Comparison of ENCODE assay signal across 9 cellular contexts in the genomic region with DNA sequence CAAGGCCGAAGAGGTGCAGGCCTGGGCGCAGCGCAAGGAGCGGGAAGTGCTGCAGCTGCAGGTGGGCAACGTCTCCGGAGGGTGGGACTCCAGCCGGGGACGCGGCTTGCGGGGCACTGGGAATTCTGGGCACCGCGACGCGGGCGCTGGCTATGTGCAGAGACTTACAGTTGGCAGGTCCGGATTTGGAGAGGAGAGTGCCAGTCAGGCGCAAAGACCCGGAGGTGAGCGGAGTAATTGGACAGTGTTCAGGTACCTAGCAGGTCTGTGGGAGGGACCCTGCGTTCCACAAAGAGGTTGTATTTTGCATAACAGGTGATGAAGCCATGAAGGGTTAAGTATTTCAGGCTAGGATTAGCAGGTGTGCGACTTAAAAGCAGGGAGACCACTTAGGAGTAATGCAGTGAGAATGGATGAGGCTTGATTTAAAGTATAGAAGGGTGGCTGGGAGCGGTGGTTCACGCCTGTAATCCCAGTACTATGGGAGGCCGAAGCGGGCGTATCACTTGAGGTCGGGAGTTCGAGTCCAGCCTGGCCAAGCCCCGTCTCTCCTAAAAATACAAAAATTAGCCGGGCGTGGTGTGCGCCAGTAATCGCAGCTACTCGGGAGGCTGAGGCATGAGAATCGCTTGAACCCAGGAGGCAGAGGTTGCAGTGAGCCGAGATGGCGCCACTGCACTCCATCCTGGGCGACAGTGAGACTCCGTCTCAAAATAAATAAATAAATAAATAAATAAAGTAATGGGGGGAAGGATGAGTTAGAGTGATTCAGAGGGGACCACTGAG. TPM values are rescaled to one million over a fixed set of nuclear protein-coding genes. Genes with fewer than 3 reads are reported as not detected.
DNase-seq lines count a peak whose midpoint lies in the region; ATAC-seq, FAIRE-seq and TF ChIP-seq lines count a peak whose summit lies in the region.
"Had no signal": no experiment of that assay in that cellular context is flagged by ENCODE, and none has a peak within 500 bp of the region (broad histone marks: within the 10 kb centered on the region; RNA-seq: fewer than 3 reads in every experiment).

No MANE protein-coding gene starts in this region.

- H3K36me3 ChIP-seq in RWPE2 (ENCODE audit: low read depth) = peaks cover 31% of the 10 kb centered on the region

- H3K36me3 Mint-ChIP-seq in endothelial cell (ENCODE audit: low read depth, unreplicated experiment) = peaks cover 16% of the 10 kb centered on the region
- H3K36me3 Mint-ChIP-seq in nephron (ENCODE audit: low read depth) = peaks cover 28% of the 10 kb centered on the region

- DNase-seq in D341Med (ENCODE audit: low spot score) (peak; percentile 67), HTR-8/SVneo (ENCODE audit: insufficient read length, low spot score) (no peak), RWPE2 (ENCODE audit: low spot score) (no peak), endothelial cell (ENCODE audit: low spot score) (no peak), RCC 7860 (ENCODE audit: low spot score) (no peak), inferior parietal cortex (ENCODE audit: extremely low spot score) (no peak)

- H3K4me1 ChIP-seq in RWPE2 (ENCODE audit: insufficient read depth, poor library complexity, severe bottlenecking) = no peaks in the 10 kb centered on the region

- H3K9me3 Mint-ChIP-seq in endothelial cell (ENCODE audit: unreplicated experiment) = no peaks in the 10 kb centered on the region
- no peaks in the 10 kb centered on the region for H3K9me3 Mint-ChIP-seq in nephron

- peak overlapping the region; percentile 94 for H3K4me3 Mint-ChIP-seq in endothelial cell (ENCODE audit: unreplicated experiment)
- H3K4me3 Mint-ChIP-seq in nephron = peak overlapping the region; percentile 82 to 92 (median 92)

- H3K9me3 ChIP-seq in RWPE2 (ENCODE audit: severe bottlenecking) = no peaks in the 10 kb centered on the region

- FAIRE-seq in HTR-8/SVneo (lab: Jason Lieb, UNC) (peak; percentile 72), RCC 7860 (lab: Jason Lieb, UNC) (no peak)

- TF ChIP-seq CTCF in RWPE2 (IDR thresholded peaks at IDR 0.05; ENCODE audit: poor library complexity, severe bottlenecking) (no peak), endothelial cell (IDR thresholded peaks at IDR 0.05; ENCODE audit: unreplicated experiment) (no peak), nephron (IDR thresholded peaks at IDR 0.05; ENCODE audit: unreplicated experiment in 3 of 3) (no peak)

- H3K27me3 ChIP-seq in RWPE2 (ENCODE audit: insufficient read depth, poor library complexity, severe bottlenecking) = no peaks in the 10 kb centered on the region

- peak; percentile 39 for ATAC-seq in RWPE2 (ENCODE audit: low read depth)
- ATAC-seq in GM19035 (IDR thresholded peaks at IDR 0.05; ENCODE audit: unreplicated experiment) = no peak

- peak overlapping the region; percentile 36 for H3K27ac ChIP-seq in RWPE2 (ENCODE audit: poor library complexity, severe bottlenecking)

- H3K27ac Mint-ChIP-seq in endothelial cell (ENCODE audit: unreplicated experiment) (no peak overlapping the region), nephron (peak overlapping the region in 2 of 3 experiments; percentile 54 to 81)

- H3K4me1 Mint-ChIP-seq in endothelial cell (ENCODE audit: unreplicated experiment) = peaks cover 18% of the 10 kb centered on the region
- peaks cover 26% of the 10 kb centered on the region for H3K4me1 Mint-ChIP-seq in nephron

- peaks cover 6% of the 10 kb centered on the region for H3K27me3 Mint-ChIP-seq in endothelial cell (ENCODE audit: unreplicated experiment)
- H3K27me3 Mint-ChIP-seq in nephron (ENCODE audit: low read depth) = no peaks in the 10 kb centered on the region

- H3K4me3 ChIP-seq in RWPE2 (ENCODE audit: severe bottlenecking) = peak overlapping the region; percentile 65

RNA-seq across cellular contexts. Expression of a gene that starts 1.0 kb away (rescaled TPM):
- 28.9 TPM for total RNA-seq in endothelial cell (ENCODE audit: unreplicated experiment)

RNA-seq across cellular contexts. Expression of a gene that starts 3.4 kb away (rescaled TPM):
- 0.87 TPM for total RNA-seq in endothelial cell (ENCODE audit: unreplicated experiment)
- total RNA-seq: LHCN-M2 had no signal

RNA-seq across cellular contexts. Expression of a gene that starts 24.6 kb away (rescaled TPM):
- not detected for total RNA-seq in endothelial cell (ENCODE audit: unreplicated experiment)
- total RNA-seq: LHCN-M2 had no signal

RNA-seq across cellular contexts. Expression of a gene that starts 37.7 kb away (rescaled TPM):
- total RNA-seq in endothelial cell (ENCODE audit: unreplicated experiment) = not detected
- total RNA-seq: LHCN-M2 had no signal
